Comparison of ENCODE assay signal across 11 cellular contexts in genomic region chr3:66469220-66469640, GRCh38. TPM values are rescaled to one million over a fixed set of nuclear protein-coding genes. Genes with fewer than 3 reads are reported as not detected.
DNase-seq lines count a peak whose midpoint lies in the region; ATAC-seq, FAIRE-seq and TF ChIP-seq lines count a peak whose summit lies in the region.
"Had no signal": no experiment of that assay in that cellular context is flagged by ENCODE, and none has a peak within 500 bp of the region (broad histone marks: within the 10 kb centered on the region; RNA-seq: fewer than 3 reads in every experiment).

No MANE protein-coding gene starts in this region.

- no peaks in the 10 kb centered on the region for H3K27me3 Mint-ChIP-seq in T-helper 1 cell treated with Interleukin-12 subunit alpha and Interleukin-12 subunit beta and Interleukin-4 antibody, amounts not matched to agents 30 μg/mL and 1 μg/mL, for 36 hours (ENCODE audit: low read depth)

- no peak overlapping the region for H2AFZ ChIP-seq in PC-3 (ENCODE audit: low read length)

- no TSS peak for BruUV-seq in PC-3 (replicated peaks; lab: Mats Ljungman, UMichigan)

- no peaks in the 10 kb centered on the region for H3K9me3 Mint-ChIP-seq in T-helper 1 cell treated with Interleukin-12 subunit alpha and Interleukin-12 subunit beta and Interleukin-4 antibody, amounts not matched to agents 30 μg/mL and 1 μg/mL, for 36 hours

- intact Hi-C loops in PC-3 (cut with micrococcal nuclease) = no loop called here

- no peak overlapping the region for H3K9ac ChIP-seq in PC-3 (ENCODE audit: low read length)

- H3K4me3 ChIP-seq in Peyer's patch (no peak overlapping the region), PC-3 (ENCODE audit: low read length) (no peak overlapping the region)

- H3K27me3 ChIP-seq in Peyer's patch (no peaks in the 10 kb centered on the region), PC-3 (ENCODE audit: low read length) (no peaks in the 10 kb centered on the region)

- H3K27ac ChIP-seq in Peyer's patch (no peak overlapping the region), PC-3 (ENCODE audit: low read length) (no peak overlapping the region)

- no peak for TF ChIP-seq POLR2A in H54 (IDR thresholded peaks at IDR 0.05; ENCODE audit: low read depth, low read length)
- TF ChIP-seq POLR2A in Peyer's patch (IDR thresholded peaks at IDR 0.05) = no peak

- ATAC-seq in HG02885 (IDR thresholded peaks at IDR 0.05; ENCODE audit: poor library complexity, unreplicated experiment) = peak; percentile 72
- no peak for ATAC-seq in PC-3

- CTCF ChIA-PET in PC-3 (lab: Charles Lee) = no interaction called here

- POLR2A ChIA-PET in PC-3 (lab: Charles Lee; ENCODE audit: unreplicated experiment) = no interaction called here

- peaks cover 0 to 43% (median 4%) of the 10 kb centered on the region in 4 donors for H3K4me1 ChIP-seq in Peyer's patch
- peaks cover 17% of the 10 kb centered on the region for H3K4me1 ChIP-seq in PC-3 (ENCODE audit: insufficient read depth, low read length)

- H3K79me2 ChIP-seq in PC-3 (ENCODE audit: low read length) = no peaks in the 10 kb centered on the region

- H3K27ac Mint-ChIP-seq in T-helper 1 cell treated with Interleukin-12 subunit alpha and Interleukin-12 subunit beta and Interleukin-4 antibody, amounts not matched to agents 30 μg/mL and 1 μg/mL, for 36 hours = peak overlapping the region; percentile 38

- H3K36me3 Mint-ChIP-seq in T-helper 1 cell treated with Interleukin-12 subunit alpha and Interleukin-12 subunit beta and Interleukin-4 antibody, amounts not matched to agents 30 μg/mL and 1 μg/mL, for 36 hours (ENCODE audit: low read depth) = peaks cover 7% of the 10 kb centered on the region

- H3K36me3 ChIP-seq in Peyer's patch (no peaks in the 10 kb centered on the region), PC-3 (ENCODE audit: low read depth, low read length) (no peaks in the 10 kb centered on the region)

- peak; percentile 50 for DNase-seq in stimulated activated CD4-positive, alpha-beta T cell treated with anti-CD3 and anti-CD28 coated beads, Interleukin-1b, Interleukin-23, amount 100 ng/mL, for 48 hours
- DNase-seq in stimulated activated CD4-positive, alpha-beta T cell treated with anti-CD3 and anti-CD28 coated beads, Interleukin-4, amount 100 ng/mL, for 1 hour = no peak
- DNase-seq in H54 (ENCODE audit: insufficient read length, low spot score) = no peak
- DNase-seq in Peyer's patch = no peak
- DNase-seq in PC-3 = no peak
- no peak for DNase-seq in NCI-H1105 (lab: John Stamatoyannopoulos, UW)
- DNase-seq: effector memory CD4-positive, alpha-beta T cell; midbrain; T-helper 9 cell had no signal

- no peak overlapping the region for H3K4me2 ChIP-seq in PC-3 (ENCODE audit: low read length)

- TF ChIP-seq CTCF in Peyer's patch (IDR thresholded peaks at IDR 0.05) = no peak
- TF ChIP-seq CTCF in PC-3 (conservative IDR thresholded peaks at IDR 0.05; ENCODE audit: low read depth, low read length) = no peak

- no peaks in the 10 kb centered on the region for H4K20me1 ChIP-seq in PC-3 (ENCODE audit: low read length)

- H3K9me2 ChIP-seq in PC-3 (replicated peaks; ENCODE audit: low read length) = no peaks in the 10 kb centered on the region

- H3F3A ChIP-seq in PC-3 (ENCODE audit: low read length, unreplicated experiment) = no peaks in the 10 kb centered on the region

- H3K4me1 Mint-ChIP-seq in T-helper 1 cell treated with Interleukin-12 subunit alpha and Interleukin-12 subunit beta and Interleukin-4 antibody, amounts not matched to agents 30 μg/mL and 1 μg/mL, for 36 hours (ENCODE audit: low read depth) = peaks cover 38% of the 10 kb centered on the region

- FAIRE-seq in H54 (lab: Jason Lieb, UNC) = no peak

- H3K4me3 Mint-ChIP-seq in T-helper 1 cell treated with Interleukin-12 subunit alpha and Interleukin-12 subunit beta and Interleukin-4 antibody, amounts not matched to agents 30 μg/mL and 1 μg/mL, for 36 hours = peak overlapping the region; percentile 16

- H3K9me3 ChIP-seq in Peyer's patch = no peaks in the 10 kb centered on the region
- H3K9me3 ChIP-seq in PC-3 (ENCODE audit: low read length) = no peaks in the 10 kb centered on the region

RNA-seq across cellular contexts. Expression of gene LRIG1, which starts 31.6 kb away (rescaled TPM):
- total RNA-seq in Peyer's patch (10 to 100 TPM; 28.5 to 65.2 (median 59.2) TPM), PC-3 (2014; rRNA removed) (2.2 and 2.9 TPM in 2 replicates)
